In the genomic region with DNA sequence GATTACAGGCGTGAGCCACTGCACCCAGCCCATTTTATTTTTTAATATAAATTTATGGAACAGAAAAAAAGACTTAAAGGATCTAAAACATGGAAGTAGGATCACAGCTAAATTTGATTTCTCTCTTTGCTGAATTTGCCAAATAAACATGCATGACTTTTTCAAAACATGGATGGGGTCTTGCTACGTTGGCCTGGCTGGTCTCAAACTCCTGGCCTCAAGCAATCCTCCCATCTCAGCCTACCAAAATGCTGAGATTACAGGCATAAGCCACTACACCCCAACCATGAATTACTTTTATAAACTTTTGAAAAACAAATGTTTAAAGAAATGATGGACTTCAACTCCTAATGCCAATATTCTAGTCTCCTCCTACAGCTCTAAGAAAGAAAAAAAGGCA, we compare ENCODE assay signal across 7 cellular contexts.
"Had no signal": no experiment of that assay in that cellular context is flagged by ENCODE, and none has a peak within 500 bp of the region (broad histone marks: within the 10 kb centered on the region; RNA-seq: fewer than 3 reads in every experiment).

No MANE protein-coding gene starts in this region.

- DNase-seq: IMR-90, KBM-7, KG1 had no signal

- H3K4me2 ChIP-seq: KMS-11 had no signal

- H3K9me3 Mint-ChIP-seq: IgD-negative memory B cell had no signal

- FAIRE-seq: HTR-8/SVneo had no signal

- H3K9ac ChIP-seq: KMS-11 had no signal

- H3K4me3 Mint-ChIP-seq: IgD-negative memory B cell had no signal

- H3K27me3 Mint-ChIP-seq: IgD-negative memory B cell had no signal

- H3K27ac Mint-ChIP-seq: IgD-negative memory B cell had no signal

- H3K27ac ChIP-seq: HL-60, KMS-11 had no signal
